ENCODE assay signal across 28 cellular contexts in genomic region chr1:55526716-55527115, GRCh38.
"Had no signal": no experiment of that assay in that cellular context is flagged by ENCODE, and none has a peak within 500 bp of the region (broad histone marks: within the 10 kb centered on the region; RNA-seq: fewer than 3 reads in every experiment).

No MANE protein-coding gene starts in this region.

- DNase-seq: cortex of kidney; effector memory CD8-positive, alpha-beta T cell; erythroblast; esophagus squamous epithelium; foreskin melanocyte; glutamatergic neuron; heart right ventricle; hippocampal formation; left cardiac atrium; left lung; mammary epithelial cell; naive thymus-derived CD8-positive, alpha-beta T cell; nephron progenitor cell; occipital lobe; pancreas; retina; right lobe of liver; stimulated activated CD4-positive, alpha-beta T cell treated with anti-CD3 and anti-CD28 coated beads, Interleukin-12 subunit alpha, Interleukin-12 subunit beta, amount 100 ng/mL, for 4 hours; stimulated activated CD4-positive, alpha-beta T cell treated with anti-CD3 and anti-CD28 coated beads, Interleukin-1b, Interleukin-23, amount 100 ng/mL, for 48 hours; stimulated activated CD4-positive, alpha-beta T cell treated with anti-CD3 and anti-CD28 coated beads, Interleukin-4, amount 100 ng/mL, for 4 hours; stimulated activated naive CD8-positive, alpha-beta T cell treated with anti-CD3 and anti-CD28 coated beads, Interleukin-15, Interleukin-2, amounts not matched to agents 100 U/mL and 50 U/mL, for 24 hours; substantia nigra; testis; tibial artery had no signal

- H3K27me3 ChIP-seq: esophagus squamous epithelium, heart right ventricle, left lung, pancreas, right lobe of liver, testis, tibial artery had no signal

- H3K4me2 ChIP-seq: smooth muscle cell had no signal

- H3K4me1 ChIP-seq: esophagus squamous epithelium, heart right ventricle, left lung, pancreas, right lobe of liver, testis, tibial artery had no signal

- H3K27ac ChIP-seq: esophagus squamous epithelium, heart right ventricle, left lung, pancreas, right lobe of liver, testis, tibial artery had no signal

- H3K36me3 ChIP-seq: esophagus squamous epithelium, heart right ventricle, left lung, pancreas, right lobe of liver, tibial artery had no signal

- H3K9me3 ChIP-seq: esophagus squamous epithelium, heart right ventricle, left lung, pancreas, right lobe of liver, testis, tibial artery had no signal

- FAIRE-seq: endometrium, islet of Langerhans, pancreas had no signal

- H3K4me3 ChIP-seq: esophagus squamous epithelium, heart right ventricle, left lung, pancreas, right lobe of liver, smooth muscle cell, testis, tibial artery had no signal

- ATAC-seq: effector memory CD8-positive, alpha-beta T cell; heart right ventricle; left cardiac atrium; left lung; naive thymus-derived CD8-positive, alpha-beta T cell; pancreas; right lobe of liver; stimulated activated memory B cell treated with anti-CD40 and anti-IgM and Interleukin-4, amounts not matched to agents 10 μg/mL and 1 μg/mL and 100 μg/mL, for 72 hours; stimulated activated naive CD8-positive, alpha-beta T cell treated with anti-CD3 and anti-CD28 coated beads, Interleukin-15, Interleukin-2, amounts not matched to agents 100 U/mL and 50 U/mL, for 24 hours had no signal
